Comparison of ENCODE assay signal across 1 cellular context in genomic region chr6:10151144-10151915, GRCh38.
TF ChIP-seq lines count a peak whose summit lies in the region.

No MANE protein-coding gene starts in this region.

TF ChIP-seq in IMR-90, 13 proteins besides CTCF, POLR2A, EP300 and RAD21 (continued from another document):
- TF ChIP-seq USF2 (IDR thresholded peaks at IDR 0.05; ENCODE audit: low read depth, low read length) (no peak), ELK1 (IDR thresholded peaks at IDR 0.05; ENCODE audit: borderline replicate concordance, low read depth, low read length) (no peak), MAZ (IDR thresholded peaks at IDR 0.05; ENCODE audit: borderline replicate concordance, low read depth, low read length) (no peak), CEBPB (IDR thresholded peaks at IDR 0.05; ENCODE audit: low read depth, low read length) (no peak), CHD1 (IDR thresholded peaks at IDR 0.05; ENCODE audit: low read depth, low read length) (no peak), RCOR1 (IDR thresholded peaks at IDR 0.05; ENCODE audit: insufficient replicate concordance, low read length) (no peak), RFX5 (IDR thresholded peaks at IDR 0.05; ENCODE audit: low read depth, low read length) (no peak), MXI1 (IDR thresholded peaks at IDR 0.05; ENCODE audit: borderline replicate concordance, low read depth, low read length) (no peak)
